In the genomic region with DNA sequence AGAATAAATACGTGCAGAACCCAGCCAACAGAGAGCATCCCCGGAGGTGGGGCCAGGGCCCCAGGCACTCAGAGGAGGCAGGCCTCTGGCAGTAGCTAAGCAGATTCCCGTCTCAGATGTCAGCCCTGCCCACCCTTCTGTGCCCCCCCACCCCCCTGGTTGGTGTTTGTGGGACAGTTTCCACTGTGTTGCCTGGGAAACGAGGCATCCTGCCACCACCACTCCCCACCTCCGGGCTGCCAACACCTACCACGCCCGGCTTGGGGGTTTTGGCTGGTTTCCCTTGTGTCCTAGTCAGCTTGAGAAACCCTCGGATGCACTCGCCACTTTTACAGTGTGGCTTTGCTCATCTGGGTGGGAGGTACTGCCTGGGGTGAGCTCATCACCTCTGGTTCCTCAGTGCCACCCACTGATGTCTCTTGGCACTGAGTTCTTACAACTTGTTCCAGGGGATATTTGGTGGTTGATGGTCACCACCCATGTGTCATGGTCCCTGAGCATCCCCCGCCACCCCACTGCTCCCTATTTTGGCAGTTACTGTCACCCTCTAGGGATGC, we compare ENCODE assay signal across 8 cellular contexts.
A peak's percentile ranks its signal among the peaks of the same experiment; 100 is the strongest.
DNase-seq lines count a peak whose midpoint lies in the region; ATAC-seq and TF ChIP-seq lines count a peak whose summit lies in the region.

No MANE protein-coding gene starts in this region.

- no peak for TF ChIP-seq CTCF in fibroblast of villous mesenchyme (IDR thresholded peaks at IDR 0.05; ENCODE audit: insufficient read depth, low read depth, low read length)

- H3K4me1 Mint-ChIP-seq in activated T-cell treated with anti-CD3 and anti-CD28 coated beads, Interleukin-2, amount 50 U/mL, for 4 hours (ENCODE audit: low read depth): peaks cover 46% of the 10 kb centered on the region

- peak; percentile 95 to 96 for ATAC-seq in activated T-cell treated with anti-CD3 and anti-CD28 coated beads, Interleukin-2, amount 50 U/mL, for 4 hours
- no peak for ATAC-seq in GM21390 (IDR thresholded peaks at IDR 0.05; ENCODE audit: unreplicated experiment)

- no peak overlapping the region for H3K4me3 ChIP-seq in fibroblast of villous mesenchyme (ENCODE audit: low read depth, low read length)

- peaks cover 6% of the 10 kb centered on the region for H3K9me3 Mint-ChIP-seq in activated T-cell treated with anti-CD3 and anti-CD28 coated beads, Interleukin-2, amount 50 U/mL, for 4 hours

- DNase-seq in Daoy (ENCODE audit: low read depth): peak; percentile 99
- DNase-seq in NCI-H446 (lab: John Stamatoyannopoulos, UW): peak; percentile 83 to 91
- peak; percentile 64 for DNase-seq in activated T-cell treated with anti-CD3 and anti-CD28 coated beads, Interleukin-2, amount 50 U/mL, for 4 hours
- peak; percentile 96 for DNase-seq in fibroblast of villous mesenchyme (ENCODE audit: low read depth)
- peak; percentile 50 to 64 for DNase-seq in stimulated activated CD4-positive, alpha-beta T cell treated with anti-CD3 and anti-CD28 coated beads, Interleukin-1b, Interleukin-23, amount 100 ng/mL, for 4 hours (ENCODE audit: low read depth in 2 of 2)
- DNase-seq in NOMO-1 treated with DMSO at 0.1 percent for 48 hours (lab: John Stamatoyannopoulos, UW; ENCODE audit: unreplicated experiment): no peak
- no peak for DNase-seq in germinal center (ENCODE audit: low spot score)

- H3K36me3 Mint-ChIP-seq in activated T-cell treated with anti-CD3 and anti-CD28 coated beads, Interleukin-2, amount 50 U/mL, for 4 hours (ENCODE audit: insufficient read depth): no peaks in the 10 kb centered on the region

- H3K27me3 Mint-ChIP-seq in activated T-cell treated with anti-CD3 and anti-CD28 coated beads, Interleukin-2, amount 50 U/mL, for 4 hours (ENCODE audit: low read depth): no peaks in the 10 kb centered on the region

- peak overlapping the region; percentile 22 for H3K4me3 Mint-ChIP-seq in activated T-cell treated with anti-CD3 and anti-CD28 coated beads, Interleukin-2, amount 50 U/mL, for 4 hours

Comparison
In these comparisons a context has a peak if more than half of its experiments do, and no peak if none do; other contexts are left out.
1. DNase-seq: peak in Daoy (single experiment), NCI-H446 (2 of 2), activated T-cell treated with anti-CD3 and anti-CD28 coated beads, Interleukin-2, amount 50 U/mL, for 4 hours (single experiment), fibroblast of villous mesenchyme (single experiment) and stimulated activated CD4-positive, alpha-beta T cell treated with anti-CD3 and anti-CD28 coated beads, Interleukin-1b, Interleukin-23, amount 100 ng/mL, for 4 hours (2 of 2); none in NOMO-1 treated with DMSO at 0.1 percent for 48 hours (single experiment) and germinal center (single experiment).